ENCODE assay signal across 28 cellular contexts in the genomic region with DNA sequence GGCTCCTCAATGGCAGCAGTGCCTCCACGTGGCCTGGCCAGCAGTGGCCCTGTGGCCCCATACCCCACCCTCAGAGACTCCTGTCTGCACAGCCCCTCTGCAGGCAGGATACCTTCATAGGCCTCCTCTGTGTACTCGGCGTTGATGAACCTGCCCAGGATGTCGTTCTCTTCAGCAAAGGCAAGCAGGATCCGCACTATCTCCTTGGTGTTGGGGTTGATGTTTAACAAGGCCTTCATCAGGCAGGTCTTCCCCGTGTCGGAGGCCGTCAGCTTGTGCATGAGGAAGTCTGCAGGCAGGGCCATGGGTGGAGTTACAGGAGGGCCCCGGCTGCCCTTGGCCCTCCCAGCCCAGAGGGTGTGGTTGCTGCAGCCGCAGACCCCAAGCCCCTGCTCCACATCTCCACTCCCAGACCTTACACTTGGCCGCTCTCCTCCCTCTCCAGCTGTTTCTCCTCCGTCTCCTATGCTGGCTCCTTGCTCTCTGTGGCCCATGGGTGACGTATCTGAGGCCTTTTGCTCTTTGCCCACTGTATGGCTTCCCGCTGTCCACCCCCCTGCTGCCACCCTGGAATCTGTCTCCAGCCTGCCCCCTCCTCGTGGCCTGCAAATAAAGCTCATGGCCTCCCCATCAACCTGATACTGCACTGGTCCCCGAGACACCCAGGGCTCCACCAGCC. TPM values are rescaled to one million over a fixed set of nuclear protein-coding genes. Genes with fewer than 3 reads are reported as not detected.
"Had no signal": no experiment of that assay in that cellular context is flagged by ENCODE, and none has a peak within 500 bp of the region (broad histone marks: within the 10 kb centered on the region; RNA-seq: fewer than 3 reads in every experiment).

No MANE protein-coding gene starts in this region.

- ATAC-seq: activated CD8-positive, alpha-beta T cell treated with anti-CD3 and anti-CD28 coated beads, Interleukin-2, amount 10 ng/mL, durations not matched to agents 7 days and 5 days; K562; Panc1; T-helper 17 cell; WTC11 had no signal

- H3K27ac Mint-ChIP-seq: activated CD8-positive, alpha-beta T cell treated with anti-CD3 and anti-CD28 coated beads, Interleukin-2, amount 10 ng/mL, durations not matched to agents 7 days and 5 days; activated naive CD8-positive, alpha-beta T cell treated with anti-CD3 and anti-CD28 coated beads, Interleukin-2, amount 10 ng/mL, durations not matched to agents 7 days and 5 days; T-helper 17 cell; WTC11 had no signal

- H3K9me3 Mint-ChIP-seq: activated naive CD8-positive, alpha-beta T cell treated with anti-CD3 and anti-CD28 coated beads, Interleukin-2, amount 10 ng/mL, durations not matched to agents 7 days and 5 days had no signal

- H3K36me3 ChIP-seq: adrenal gland, SJSA1 had no signal

- H3K27ac ChIP-seq: adrenal gland, RWPE1, SJSA1 had no signal

- H3K27me3 ChIP-seq: adrenal gland had no signal

- H3K36me3 Mint-ChIP-seq: activated naive CD8-positive, alpha-beta T cell treated with anti-CD3 and anti-CD28 coated beads, Interleukin-2, amount 10 ng/mL, durations not matched to agents 7 days and 5 days; WTC11 had no signal

- H3K9me3 ChIP-seq: adrenal gland, SJSA1 had no signal

- DNase-seq: activated CD4-positive, alpha-beta T cell treated with anti-CD3 and anti-CD28 coated beads for 48 hours; activated CD4-positive, alpha-beta T cell treated with anti-CD3 and anti-CD28 coated beads, Interleukin-2, amount 50 U/mL, for 4 hours; activated CD4-positive, CD25-positive, alpha-beta regulatory T cell treated with anti-CD3 and anti-CD28 coated beads, Interleukin-2, amount 50 U/mL, for 72 hours; activated CD8-positive, alpha-beta memory T cell treated with anti-CD3 and anti-CD28 coated beads, Interleukin-2, amount 50 U/mL, for 48 hours; activated CD8-positive, alpha-beta T cell treated with anti-CD3 and anti-CD28 coated beads, Interleukin-2, amount 10 ng/mL, durations not matched to agents 7 days and 5 days; activated naive CD4-positive, alpha-beta T cell treated with anti-CD3 and anti-CD28 coated beads, Interleukin-2, amount 50 U/mL, for 16 hours; activated naive CD8-positive, alpha-beta T cell treated with anti-CD3 and anti-CD28 coated beads, Interleukin-2, amount 10 ng/mL, durations not matched to agents 7 days and 5 days; activated T-cell treated with anti-CD3 and anti-CD28 coated beads, Interleukin-2, amount 50 U/mL, for 1 hour; adrenal gland; Karpas-422; MM.1S; NCI-H1105; NCI-H1436; NCI-H1694 treated with DMSO at 0.1 percent for 48 hours; NCI-H2029 treated with DMSO at 0.1 percent for 48 hours; NCI-H345; NCI-H510A; NCI-H69; NK-92 treated with Interleukin-12 subunit alpha and Interleukin-12 subunit beta, amount 100 ng/mL, for 24 hours; OCI-M1; SHP77; T-helper 17 cell; T-helper 9 cell had no signal

- H3K4me3 ChIP-seq: adrenal gland, K562, SJSA1 had no signal

- H3K4me3 Mint-ChIP-seq: activated CD8-positive, alpha-beta T cell treated with anti-CD3 and anti-CD28 coated beads, Interleukin-2, amount 10 ng/mL, durations not matched to agents 7 days and 5 days; activated naive CD8-positive, alpha-beta T cell treated with anti-CD3 and anti-CD28 coated beads, Interleukin-2, amount 10 ng/mL, durations not matched to agents 7 days and 5 days; T-helper 17 cell; WTC11 had no signal

- H3K4me1 ChIP-seq: adrenal gland, SJSA1 had no signal

RNA-seq across cellular contexts. Expression of gene TRPV3, which starts 15.1 kb away (rescaled TPM):
- total RNA-seq: SJSA1 had no signal
